ENCODE assay signal across 14 cellular contexts in genomic region chr17:49580055-49580721, GRCh38. TPM values are rescaled to one million over a fixed set of nuclear protein-coding genes. Genes with fewer than 3 reads are reported as not detected.
"Had no signal": no experiment of that assay in that cellular context is flagged by ENCODE, and none has a peak within 500 bp of the region (broad histone marks: within the 10 kb centered on the region; RNA-seq: fewer than 3 reads in every experiment).

No MANE protein-coding gene starts in this region.

- H3K27ac Mint-ChIP-seq: activated CD4-positive, alpha-beta memory T cell treated with anti-CD3 and anti-CD28 coated beads, Interleukin-2, amount 10 ng/mL, durations not matched to agents 7 days and 5 days; activated naive CD8-positive, alpha-beta T cell; neural progenitor cell had no signal

- H3K4me3 Mint-ChIP-seq: activated CD4-positive, alpha-beta memory T cell treated with anti-CD3 and anti-CD28 coated beads, Interleukin-2, amount 10 ng/mL, durations not matched to agents 7 days and 5 days; activated naive CD8-positive, alpha-beta T cell; neural progenitor cell; stimulated activated naive CD8-positive, alpha-beta T cell treated with anti-CD3 and anti-CD28 coated beads, Interleukin-15, Interleukin-2, amounts not matched to agents 100 ng/mL and 50 ng/mL, for 24 hours had no signal

- H3K9me3 Mint-ChIP-seq: activated CD4-positive, alpha-beta memory T cell treated with anti-CD3 and anti-CD28 coated beads, Interleukin-2, amount 10 ng/mL, durations not matched to agents 7 days and 5 days; neural progenitor cell; stimulated activated naive CD8-positive, alpha-beta T cell treated with anti-CD3 and anti-CD28 coated beads, Interleukin-15, Interleukin-2, amounts not matched to agents 100 ng/mL and 50 ng/mL, for 24 hours had no signal

- DNase-seq: activated CD4-positive, alpha-beta memory T cell treated with anti-CD3 and anti-CD28 coated beads, Interleukin-2, amount 10 ng/mL, durations not matched to agents 7 days and 5 days; activated gamma-delta T cell; activated T-cell treated with anti-CD3 and anti-CD28 coated beads, Interleukin-2, amount 50 U/mL, for 48 hours; anterior cingulate cortex; hippocampal formation; stimulated activated CD4-positive, alpha-beta T cell treated with anti-CD3 and anti-CD28 coated beads, Interleukin-15, amount 100 ng/mL, for 24 hours; stimulated activated CD4-positive, alpha-beta T cell treated with anti-CD3 and anti-CD28 coated beads, Interleukin-4, amount 100 ng/mL, for 24 hours; T1000; testis; uterus had no signal

- H3K36me3 Mint-ChIP-seq: activated naive CD8-positive, alpha-beta T cell; neural progenitor cell had no signal

- ATAC-seq: gastroesophageal sphincter had no signal

RNA-seq across cellular contexts. Expression of gene NXPH3, which starts 4.5 kb away (rescaled TPM):
- total RNA-seq: activated CD4-positive, alpha-beta memory T cell treated with anti-CD3 and anti-CD28 coated beads, Interleukin-2, amount 10 ng/mL, durations not matched to agents 7 days and 5 days had no signal
